ENCODE assay signal across 1 cellular context in the genomic region with DNA sequence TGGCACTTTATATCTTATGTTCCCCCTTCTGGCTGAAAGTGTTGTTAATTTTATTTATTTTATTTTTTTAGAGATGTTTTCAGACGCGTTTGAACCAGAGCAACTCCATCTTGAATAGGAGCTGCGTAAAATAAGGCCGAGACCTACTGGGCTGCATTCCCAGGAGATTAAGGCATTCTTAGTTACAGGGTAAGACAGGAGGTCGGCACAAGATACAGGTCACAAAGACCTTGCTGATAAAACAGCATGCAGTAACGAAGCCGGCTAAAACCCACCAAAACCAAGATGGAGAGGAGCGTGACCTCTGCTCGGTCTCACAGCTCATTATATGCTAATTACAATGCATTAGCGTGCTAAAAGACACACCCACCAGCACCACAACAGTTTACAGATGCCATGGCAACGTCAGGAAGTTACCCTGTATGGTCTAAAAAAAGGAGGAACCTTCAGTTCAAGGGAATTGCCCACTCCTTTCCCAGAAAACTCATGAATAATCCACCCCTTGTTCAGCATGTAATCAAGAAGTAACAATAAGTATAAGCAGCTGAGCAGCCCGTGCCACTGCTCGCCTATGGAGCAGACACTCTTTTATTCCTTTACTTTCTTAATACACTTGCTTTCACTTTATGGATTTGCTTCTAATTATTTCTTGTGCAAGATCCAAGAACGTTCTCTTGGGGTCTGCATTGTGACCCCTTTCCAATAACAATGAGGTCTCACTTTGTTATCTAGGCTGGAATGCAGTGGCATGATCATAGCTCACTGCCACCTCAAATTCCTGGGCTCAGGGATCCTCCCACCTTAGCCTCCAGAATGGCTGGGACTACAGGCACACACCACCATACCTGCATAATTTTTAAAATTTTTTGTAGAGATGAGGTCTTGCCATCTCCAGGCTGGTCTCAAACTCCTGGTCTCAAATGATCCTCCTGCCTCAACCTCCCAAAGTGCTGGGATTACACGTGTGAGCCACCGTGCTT.
TF ChIP-seq lines count a peak whose summit lies in the region.

No MANE protein-coding gene starts in this region.

TF ChIP-seq in K562, 482 proteins besides CTCF, POLR2A, EP300 and RAD21 (continued from another document and continues in another):
- TF ChIP-seq, protein P1, sequence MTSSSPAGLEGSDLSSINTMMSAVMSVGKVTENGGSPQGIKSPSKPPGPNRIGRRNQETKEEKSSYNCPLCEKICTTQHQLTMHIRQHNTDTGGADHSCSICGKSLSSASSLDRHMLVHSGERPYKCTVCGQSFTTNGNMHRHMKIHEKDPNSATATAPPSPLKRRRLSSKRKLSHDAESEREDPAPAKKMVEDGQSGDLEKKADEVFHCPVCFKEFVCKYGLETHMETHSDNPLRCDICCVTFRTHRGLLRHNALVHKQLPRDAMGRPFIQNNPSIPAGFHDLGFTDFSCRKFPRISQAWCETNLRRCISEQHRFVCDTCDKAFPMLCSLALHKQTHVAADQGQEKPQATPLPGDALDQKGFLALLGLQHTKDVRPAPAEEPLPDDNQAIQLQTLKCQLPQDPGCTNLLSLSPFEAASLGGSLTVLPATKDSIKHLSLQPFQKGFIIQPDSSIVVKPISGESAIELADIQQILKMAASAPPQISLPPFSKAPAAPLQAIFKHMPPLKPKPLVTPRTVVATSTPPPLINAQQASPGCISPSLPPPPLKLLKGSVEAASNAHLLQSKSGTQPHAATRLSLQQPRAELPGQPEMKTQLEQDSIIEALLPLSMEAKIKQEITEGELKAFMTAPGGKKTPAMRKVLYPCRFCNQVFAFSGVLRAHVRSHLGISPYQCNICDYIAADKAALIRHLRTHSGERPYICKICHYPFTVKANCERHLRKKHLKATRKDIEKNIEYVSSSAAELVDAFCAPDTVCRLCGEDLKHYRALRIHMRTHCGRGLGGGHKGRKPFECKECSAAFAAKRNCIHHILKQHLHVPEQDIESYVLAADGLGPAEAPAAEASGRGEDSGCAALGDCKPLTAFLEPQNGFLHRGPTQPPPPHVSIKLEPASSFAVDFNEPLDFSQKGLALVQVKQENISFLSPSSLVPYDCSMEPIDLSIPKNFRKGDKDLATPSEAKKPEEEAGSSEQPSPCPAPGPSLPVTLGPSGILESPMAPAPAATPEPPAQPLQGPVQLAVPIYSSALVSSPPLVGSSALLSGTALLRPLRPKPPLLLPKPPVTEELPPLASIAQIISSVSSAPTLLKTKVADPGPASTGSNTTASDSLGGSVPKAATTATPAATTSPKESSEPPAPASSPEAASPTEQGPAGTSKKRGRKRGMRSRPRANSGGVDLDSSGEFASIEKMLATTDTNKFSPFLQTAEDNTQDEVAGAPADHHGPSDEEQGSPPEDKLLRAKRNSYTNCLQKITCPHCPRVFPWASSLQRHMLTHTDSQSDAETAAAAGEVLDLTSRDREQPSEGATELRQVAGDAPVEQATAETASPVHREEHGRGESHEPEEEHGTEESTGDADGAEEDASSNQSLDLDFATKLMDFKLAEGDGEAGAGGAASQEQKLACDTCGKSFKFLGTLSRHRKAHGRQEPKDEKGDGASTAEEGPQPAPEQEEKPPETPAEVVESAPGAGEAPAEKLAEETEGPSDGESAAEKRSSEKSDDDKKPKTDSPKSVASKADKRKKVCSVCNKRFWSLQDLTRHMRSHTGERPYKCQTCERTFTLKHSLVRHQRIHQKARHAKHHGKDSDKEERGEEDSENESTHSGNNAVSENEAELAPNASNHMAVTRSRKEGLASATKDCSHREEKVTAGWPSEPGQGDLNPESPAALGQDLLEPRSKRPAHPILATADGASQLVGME (CRISPR knock-in tag; IDR thresholded peaks at IDR 0.05): no peak
- TF ChIP-seq, protein P2, sequence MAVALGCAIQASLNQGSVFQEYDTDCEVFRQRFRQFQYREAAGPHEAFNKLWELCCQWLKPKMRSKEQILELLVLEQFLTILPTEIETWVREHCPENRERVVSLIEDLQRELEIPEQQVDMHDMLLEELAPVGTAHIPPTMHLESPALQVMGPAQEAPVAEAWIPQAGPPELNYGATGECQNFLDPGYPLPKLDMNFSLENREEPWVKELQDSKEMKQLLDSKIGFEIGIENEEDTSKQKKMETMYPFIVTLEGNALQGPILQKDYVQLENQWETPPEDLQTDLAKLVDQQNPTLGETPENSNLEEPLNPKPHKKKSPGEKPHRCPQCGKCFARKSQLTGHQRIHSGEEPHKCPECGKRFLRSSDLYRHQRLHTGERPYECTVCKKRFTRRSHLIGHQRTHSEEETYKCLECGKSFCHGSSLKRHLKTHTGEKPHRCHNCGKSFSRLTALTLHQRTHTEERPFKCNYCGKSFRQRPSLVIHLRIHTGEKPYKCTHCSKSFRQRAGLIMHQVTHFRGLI (CRISPR knock-in tag; IDR thresholded peaks at IDR 0.05): peak; percentile 89
- peak; percentile 53; the same call in 1 of the 2 replicates for TF ChIP-seq GABPA (tag; conservative IDR thresholded peaks at IDR 0.05; ENCODE audit: low read depth)
- 0 out of 2 replicates have a peak, but pooled peaks have one; percentile 23 for TF ChIP-seq ZFP1 (CRISPR knock-in tag; IDR thresholded peaks at IDR 0.05)
- TF ChIP-seq BRD4 (IDR thresholded peaks at IDR 0.05): no peak
- peak; percentile 89 for TF ChIP-seq GTF2A2 (tag; IDR thresholded peaks at IDR 0.05)
- no peak for TF ChIP-seq TBP (optimal IDR thresholded peaks at IDR 0.05; ENCODE audit: low read depth, low read length)
- TF ChIP-seq MEF2A (IDR thresholded peaks at IDR 0.05; ENCODE audit: control insufficient read depth, low read depth, low read length): no peak
- TF ChIP-seq, protein P3, sequence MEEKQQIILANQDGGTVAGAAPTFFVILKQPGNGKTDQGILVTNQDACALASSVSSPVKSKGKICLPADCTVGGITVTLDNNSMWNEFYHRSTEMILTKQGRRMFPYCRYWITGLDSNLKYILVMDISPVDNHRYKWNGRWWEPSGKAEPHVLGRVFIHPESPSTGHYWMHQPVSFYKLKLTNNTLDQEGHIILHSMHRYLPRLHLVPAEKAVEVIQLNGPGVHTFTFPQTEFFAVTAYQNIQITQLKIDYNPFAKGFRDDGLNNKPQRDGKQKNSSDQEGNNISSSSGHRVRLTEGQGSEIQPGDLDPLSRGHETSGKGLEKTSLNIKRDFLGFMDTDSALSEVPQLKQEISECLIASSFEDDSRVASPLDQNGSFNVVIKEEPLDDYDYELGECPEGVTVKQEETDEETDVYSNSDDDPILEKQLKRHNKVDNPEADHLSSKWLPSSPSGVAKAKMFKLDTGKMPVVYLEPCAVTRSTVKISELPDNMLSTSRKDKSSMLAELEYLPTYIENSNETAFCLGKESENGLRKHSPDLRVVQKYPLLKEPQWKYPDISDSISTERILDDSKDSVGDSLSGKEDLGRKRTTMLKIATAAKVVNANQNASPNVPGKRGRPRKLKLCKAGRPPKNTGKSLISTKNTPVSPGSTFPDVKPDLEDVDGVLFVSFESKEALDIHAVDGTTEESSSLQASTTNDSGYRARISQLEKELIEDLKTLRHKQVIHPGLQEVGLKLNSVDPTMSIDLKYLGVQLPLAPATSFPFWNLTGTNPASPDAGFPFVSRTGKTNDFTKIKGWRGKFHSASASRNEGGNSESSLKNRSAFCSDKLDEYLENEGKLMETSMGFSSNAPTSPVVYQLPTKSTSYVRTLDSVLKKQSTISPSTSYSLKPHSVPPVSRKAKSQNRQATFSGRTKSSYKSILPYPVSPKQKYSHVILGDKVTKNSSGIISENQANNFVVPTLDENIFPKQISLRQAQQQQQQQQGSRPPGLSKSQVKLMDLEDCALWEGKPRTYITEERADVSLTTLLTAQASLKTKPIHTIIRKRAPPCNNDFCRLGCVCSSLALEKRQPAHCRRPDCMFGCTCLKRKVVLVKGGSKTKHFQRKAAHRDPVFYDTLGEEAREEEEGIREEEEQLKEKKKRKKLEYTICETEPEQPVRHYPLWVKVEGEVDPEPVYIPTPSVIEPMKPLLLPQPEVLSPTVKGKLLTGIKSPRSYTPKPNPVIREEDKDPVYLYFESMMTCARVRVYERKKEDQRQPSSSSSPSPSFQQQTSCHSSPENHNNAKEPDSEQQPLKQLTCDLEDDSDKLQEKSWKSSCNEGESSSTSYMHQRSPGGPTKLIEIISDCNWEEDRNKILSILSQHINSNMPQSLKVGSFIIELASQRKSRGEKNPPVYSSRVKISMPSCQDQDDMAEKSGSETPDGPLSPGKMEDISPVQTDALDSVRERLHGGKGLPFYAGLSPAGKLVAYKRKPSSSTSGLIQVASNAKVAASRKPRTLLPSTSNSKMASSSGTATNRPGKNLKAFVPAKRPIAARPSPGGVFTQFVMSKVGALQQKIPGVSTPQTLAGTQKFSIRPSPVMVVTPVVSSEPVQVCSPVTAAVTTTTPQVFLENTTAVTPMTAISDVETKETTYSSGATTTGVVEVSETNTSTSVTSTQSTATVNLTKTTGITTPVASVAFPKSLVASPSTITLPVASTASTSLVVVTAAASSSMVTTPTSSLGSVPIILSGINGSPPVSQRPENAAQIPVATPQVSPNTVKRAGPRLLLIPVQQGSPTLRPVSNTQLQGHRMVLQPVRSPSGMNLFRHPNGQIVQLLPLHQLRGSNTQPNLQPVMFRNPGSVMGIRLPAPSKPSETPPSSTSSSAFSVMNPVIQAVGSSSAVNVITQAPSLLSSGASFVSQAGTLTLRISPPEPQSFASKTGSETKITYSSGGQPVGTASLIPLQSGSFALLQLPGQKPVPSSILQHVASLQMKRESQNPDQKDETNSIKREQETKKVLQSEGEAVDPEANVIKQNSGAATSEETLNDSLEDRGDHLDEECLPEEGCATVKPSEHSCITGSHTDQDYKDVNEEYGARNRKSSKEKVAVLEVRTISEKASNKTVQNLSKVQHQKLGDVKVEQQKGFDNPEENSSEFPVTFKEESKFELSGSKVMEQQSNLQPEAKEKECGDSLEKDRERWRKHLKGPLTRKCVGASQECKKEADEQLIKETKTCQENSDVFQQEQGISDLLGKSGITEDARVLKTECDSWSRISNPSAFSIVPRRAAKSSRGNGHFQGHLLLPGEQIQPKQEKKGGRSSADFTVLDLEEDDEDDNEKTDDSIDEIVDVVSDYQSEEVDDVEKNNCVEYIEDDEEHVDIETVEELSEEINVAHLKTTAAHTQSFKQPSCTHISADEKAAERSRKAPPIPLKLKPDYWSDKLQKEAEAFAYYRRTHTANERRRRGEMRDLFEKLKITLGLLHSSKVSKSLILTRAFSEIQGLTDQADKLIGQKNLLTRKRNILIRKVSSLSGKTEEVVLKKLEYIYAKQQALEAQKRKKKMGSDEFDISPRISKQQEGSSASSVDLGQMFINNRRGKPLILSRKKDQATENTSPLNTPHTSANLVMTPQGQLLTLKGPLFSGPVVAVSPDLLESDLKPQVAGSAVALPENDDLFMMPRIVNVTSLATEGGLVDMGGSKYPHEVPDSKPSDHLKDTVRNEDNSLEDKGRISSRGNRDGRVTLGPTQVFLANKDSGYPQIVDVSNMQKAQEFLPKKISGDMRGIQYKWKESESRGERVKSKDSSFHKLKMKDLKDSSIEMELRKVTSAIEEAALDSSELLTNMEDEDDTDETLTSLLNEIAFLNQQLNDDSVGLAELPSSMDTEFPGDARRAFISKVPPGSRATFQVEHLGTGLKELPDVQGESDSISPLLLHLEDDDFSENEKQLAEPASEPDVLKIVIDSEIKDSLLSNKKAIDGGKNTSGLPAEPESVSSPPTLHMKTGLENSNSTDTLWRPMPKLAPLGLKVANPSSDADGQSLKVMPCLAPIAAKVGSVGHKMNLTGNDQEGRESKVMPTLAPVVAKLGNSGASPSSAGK (IDR thresholded peaks at IDR 0.05): no peak
- TF ChIP-seq OTX1 (CRISPR knock-in tag; IDR thresholded peaks at IDR 0.05): no peak
- TF ChIP-seq NR4A1 (CRISPR knock-in tag; IDR thresholded peaks at IDR 0.05): no peak
- TF ChIP-seq NR4A1 (tag; IDR thresholded peaks at IDR 0.05): peak; percentile 66; the same call in 1 of the 2 replicates
- TF ChIP-seq, protein P4, sequence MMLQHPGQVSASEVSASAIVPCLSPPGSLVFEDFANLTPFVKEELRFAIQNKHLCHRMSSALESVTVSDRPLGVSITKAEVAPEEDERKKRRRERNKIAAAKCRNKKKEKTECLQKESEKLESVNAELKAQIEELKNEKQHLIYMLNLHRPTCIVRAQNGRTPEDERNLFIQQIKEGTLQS (IDR thresholded peaks at IDR 0.05): no peak
- TF ChIP-seq, protein P4 (CRISPR knock-in tag; conservative IDR thresholded peaks at IDR 0.05): no peak
- TF ChIP-seq ZNF282 (CRISPR knock-in tag; IDR thresholded peaks at IDR 0.05): no peak
- peak; percentile 81 for TF ChIP-seq RFX1 (IDR thresholded peaks at IDR 0.05)
- TF ChIP-seq, protein P5, sequence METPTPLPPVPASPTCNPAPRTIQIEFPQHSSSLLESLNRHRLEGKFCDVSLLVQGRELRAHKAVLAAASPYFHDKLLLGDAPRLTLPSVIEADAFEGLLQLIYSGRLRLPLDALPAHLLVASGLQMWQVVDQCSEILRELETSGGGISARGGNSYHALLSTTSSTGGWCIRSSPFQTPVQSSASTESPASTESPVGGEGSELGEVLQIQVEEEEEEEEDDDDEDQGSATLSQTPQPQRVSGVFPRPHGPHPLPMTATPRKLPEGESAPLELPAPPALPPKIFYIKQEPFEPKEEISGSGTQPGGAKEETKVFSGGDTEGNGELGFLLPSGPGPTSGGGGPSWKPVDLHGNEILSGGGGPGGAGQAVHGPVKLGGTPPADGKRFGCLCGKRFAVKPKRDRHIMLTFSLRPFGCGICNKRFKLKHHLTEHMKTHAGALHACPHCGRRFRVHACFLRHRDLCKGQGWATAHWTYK (CRISPR knock-in tag; IDR thresholded peaks at IDR 0.05): peak; percentile 91
- TF ChIP-seq, protein P6, sequence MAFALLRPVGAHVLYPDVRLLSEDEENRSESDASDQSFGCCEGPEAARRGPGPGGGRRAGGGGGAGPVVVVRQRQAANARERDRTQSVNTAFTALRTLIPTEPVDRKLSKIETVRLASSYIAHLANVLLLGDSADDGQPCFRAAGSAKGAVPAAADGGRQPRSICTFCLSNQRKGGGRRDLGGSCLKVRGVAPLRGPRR (CRISPR knock-in tag; IDR thresholded peaks at IDR 0.05): no peak
- TF ChIP-seq RBBP5 (IDR thresholded peaks at IDR 0.05; ENCODE audit: borderline replicate concordance, insufficient read depth, low read length, poor library complexity, severe bottlenecking): no peak
- TF ChIP-seq RCOR1 (IDR thresholded peaks at IDR 0.05; ENCODE audit: borderline replicate concordance in 1 of 2, low read depth in 2 of 2, low read length in 2 of 2): no peak
- TF ChIP-seq, protein P7, sequence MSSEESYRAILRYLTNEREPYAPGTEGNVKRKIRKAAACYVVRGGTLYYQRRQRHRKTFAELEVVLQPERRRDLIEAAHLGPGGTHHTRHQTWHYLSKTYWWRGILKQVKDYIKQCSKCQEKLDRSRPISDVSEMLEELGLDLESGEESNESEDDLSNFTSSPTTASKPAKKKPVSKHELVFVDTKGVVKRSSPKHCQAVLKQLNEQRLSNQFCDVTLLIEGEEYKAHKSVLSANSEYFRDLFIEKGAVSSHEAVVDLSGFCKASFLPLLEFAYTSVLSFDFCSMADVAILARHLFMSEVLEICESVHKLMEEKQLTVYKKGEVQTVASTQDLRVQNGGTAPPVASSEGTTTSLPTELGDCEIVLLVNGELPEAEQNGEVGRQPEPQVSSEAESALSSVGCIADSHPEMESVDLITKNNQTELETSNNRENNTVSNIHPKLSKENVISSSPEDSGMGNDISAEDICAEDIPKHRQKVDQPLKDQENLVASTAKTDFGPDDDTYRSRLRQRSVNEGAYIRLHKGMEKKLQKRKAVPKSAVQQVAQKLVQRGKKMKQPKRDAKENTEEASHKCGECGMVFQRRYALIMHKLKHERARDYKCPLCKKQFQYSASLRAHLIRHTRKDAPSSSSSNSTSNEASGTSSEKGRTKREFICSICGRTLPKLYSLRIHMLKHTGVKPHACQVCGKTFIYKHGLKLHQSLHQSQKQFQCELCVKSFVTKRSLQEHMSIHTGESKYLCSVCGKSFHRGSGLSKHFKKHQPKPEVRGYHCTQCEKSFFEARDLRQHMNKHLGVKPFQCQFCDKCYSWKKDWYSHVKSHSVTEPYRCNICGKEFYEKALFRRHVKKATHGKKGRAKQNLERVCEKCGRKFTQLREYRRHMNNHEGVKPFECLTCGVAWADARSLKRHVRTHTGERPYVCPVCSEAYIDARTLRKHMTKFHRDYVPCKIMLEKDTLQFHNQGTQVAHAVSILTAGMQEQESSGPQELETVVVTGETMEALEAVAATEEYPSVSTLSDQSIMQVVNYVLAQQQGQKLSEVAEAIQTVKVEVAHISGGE (CRISPR knock-in tag; IDR thresholded peaks at IDR 0.05): peak in 1 of 3 experiments; percentile 80; a peak in 2 of 6 replicates
- TF ChIP-seq TCFL5 (CRISPR knock-in tag; conservative IDR thresholded peaks at IDR 0.05): peak; percentile 52; the same call in 1 of the 2 replicates
